19 cellular contexts compared by ENCODE assay signal in genomic region chr1:41542196-41542955, GRCh38. TPM values are rescaled to one million over a fixed set of nuclear protein-coding genes. Genes with fewer than 3 reads are reported as not detected.
"Had no signal": no experiment of that assay in that cellular context is flagged by ENCODE, and none has a peak within 500 bp of the region (broad histone marks: within the 10 kb centered on the region; RNA-seq: fewer than 3 reads in every experiment).

No MANE protein-coding gene starts in this region.

- H3K36me3 ChIP-seq: gastrocnemius medialis, tibial nerve, WERI-Rb-1 had no signal

- DNase-seq: activated CD4-positive, alpha-beta T cell treated with anti-CD3 and anti-CD28 coated beads for 36 hours; activated CD4-positive, alpha-beta T cell treated with anti-CD3 and anti-CD28 coated beads, Interleukin-2, amount 50 U/mL, for 48 hours; activated naive CD4-positive, alpha-beta T cell treated with anti-CD3 and anti-CD28 coated beads for 36 hours; effector CD8-positive, alpha-beta T cell; gastrocnemius medialis; heart right ventricle; immature natural killer cell; kidney glomerular epithelial cell; stimulated activated CD4-positive, alpha-beta T cell treated with anti-CD3 and anti-CD28 coated beads, Interleukin-12 subunit alpha, Interleukin-12 subunit beta, amount 100 ng/mL, for 4 hours; stimulated activated CD4-positive, alpha-beta T cell treated with anti-CD3 and anti-CD28 coated beads, Interleukin-1b, Interleukin-23, amount 100 ng/mL, for 48 hours; stimulated activated CD8-positive, alpha-beta memory T cell treated with anti-CD3 and anti-CD28 coated beads, Interleukin-4, amount 100 ng/mL, for 48 hours; stimulated activated naive CD4-positive, alpha-beta T cell treated with Interleukin-2 at 50 U/mL for 16 hours; substantia nigra; SW 1271 had no signal

- H3K4me3 ChIP-seq: gastrocnemius medialis, heart right ventricle, tibial nerve had no signal

- H3K27ac ChIP-seq: gastrocnemius medialis, heart right ventricle, parathyroid adenoma, tibial nerve, WERI-Rb-1 had no signal

- H3K27me3 ChIP-seq: gastrocnemius medialis, heart right ventricle, tibial nerve had no signal

- H3K9me3 ChIP-seq: gastrocnemius medialis, heart right ventricle, tibial nerve had no signal

- ATAC-seq: activated CD4-positive, alpha-beta T cell treated with anti-CD3 and anti-CD28 coated beads for 36 hours; esophagus mucosa; gastrocnemius medialis; heart right ventricle had no signal

- H3K4me1 ChIP-seq: parathyroid adenoma had no signal

RNA-seq across cellular contexts. Expression of gene EDN2, which starts 57.9 kb away (rescaled TPM):
- total RNA-seq: activated CD4-positive, alpha-beta T cell treated with anti-CD3 and anti-CD28 coated beads for 36 hours; activated naive CD4-positive, alpha-beta T cell treated with anti-CD3 and anti-CD28 coated beads for 36 hours; gastrocnemius medialis; T-helper 2 cell treated with Interferon-gamma antibody and Interleukin-4, amounts not matched to agents 100 ng/mL and 5 ng/mL, for 36 hours had no signal
- polyA plus RNA-seq: immature natural killer cell had no signal
